ENCODE assay signal across 8 cellular contexts in genomic region chr12:120468271-120468845, GRCh38. TPM values are rescaled to one million over a fixed set of nuclear protein-coding genes. Genes with fewer than 3 reads are reported as not detected.
DNase-seq lines count a peak whose midpoint lies in the region; ATAC-seq and TF ChIP-seq lines count a peak whose summit lies in the region.

No MANE protein-coding gene starts in this region.

- DNase-seq in AG04449 (ENCODE audit: low read depth, low spot score) (no peak), NCI-H226 (peak; percentile 27), heart right ventricle (peak; percentile 17 to 20), progenitor cell of endocrine pancreas (ENCODE audit: low spot score, unreplicated experiment) (peak; percentile 24), NCI-H1694 treated with DMSO at 0.1 percent for 48 hours (lab: John Stamatoyannopoulos, UW) (no peak)
- DNase-seq in activated naive CD4-positive, alpha-beta T cell treated with anti-CD3 and anti-CD28 coated beads, Interleukin-2, amount 50 U/mL, for 16 hours: peak; percentile 15

- peak overlapping the region; percentile 87 for H3K4me3 Mint-ChIP-seq in progenitor cell of endocrine pancreas (ENCODE audit: low read depth)

- H3K27ac Mint-ChIP-seq in progenitor cell of endocrine pancreas: peak overlapping the region; percentile 95

- TF ChIP-seq CTCF in AG04449 (IDR thresholded peaks at IDR 0.05; ENCODE audit: insufficient read depth, low read length, missing control alignments) (no peak), GM12875 (IDR thresholded peaks at IDR 0.05; ENCODE audit: borderline replicate concordance, insufficient read depth, low read depth, low read length) (no peak), heart right ventricle (IDR thresholded peaks at IDR 0.05) (no peak), progenitor cell of endocrine pancreas (IDR thresholded peaks at IDR 0.05; ENCODE audit: unreplicated experiment) (no peak)

- no peaks in the 10 kb centered on the region for H3K27me3 ChIP-seq in heart right ventricle

- peaks cover 19% of the 10 kb centered on the region for H3K4me1 Mint-ChIP-seq in progenitor cell of endocrine pancreas (ENCODE audit: low read depth)

- peaks cover 2 to 52% (median 36%) of the 10 kb centered on the region in 9 donors for H3K4me1 ChIP-seq in heart right ventricle

- H3K9me3 ChIP-seq in heart right ventricle: no peaks in the 10 kb centered on the region

- no peaks in the 10 kb centered on the region for H3K27me3 Mint-ChIP-seq in progenitor cell of endocrine pancreas

- POLR2A ChIA-PET in AG04449 (lab: Yijun Ruan, JAX): interaction anchor here (0.7 to 1.3 kb wide), 2 partner anchors 24 to 27 kb away, joined by 3 to 4 read pairs; partner anchors contain the start of gene DYNLL1

- peaks cover 23% of the 10 kb centered on the region for H3K36me3 Mint-ChIP-seq in progenitor cell of endocrine pancreas (ENCODE audit: insufficient read depth)

- H3K9me3 Mint-ChIP-seq in progenitor cell of endocrine pancreas (ENCODE audit: low read depth): no peaks in the 10 kb centered on the region

- H3K4me3 ChIP-seq in AG04449 (ENCODE audit: low read depth, low read length) (peak overlapping the region; percentile 96), GM12875 (ENCODE audit: low read depth, low read length) (peak overlapping the region; percentile 96), heart right ventricle (peak overlapping the region; percentile 70 to 99 (median 92))

- 3 to 5% methylated on average over 23 of the region's 23 CpGs for WGBS in heart right ventricle, 2 donors

- CTCF ChIA-PET in AG04449 (lab: Yijun Ruan, JAX): interaction anchor here (1.1 to 13.2 kb wide), 11 partner anchors 10 to 240 kb away, joined by 3 to 242 read pairs (median 6); partner anchors contain the start of genes DYNLL1, GATC, SIRT4 and TRIAP1

- H3K27ac ChIP-seq in heart right ventricle: peak overlapping the region; percentile 70 to 97 (median 95)

- intact Hi-C loops in heart right ventricle (cut with DNase I): no loop called here

- H3K36me3 ChIP-seq in heart right ventricle: peaks cover 0 to 45% (median 23%) of the 10 kb centered on the region in 9 donors

- ATAC-seq in heart right ventricle (peak in 4 of 8 donors; percentile 0 to 15 (median 4)), GM19467 (IDR thresholded peaks at IDR 0.05; ENCODE audit: unreplicated experiment) (no peak)

RNA-seq across cellular contexts. Expression of gene SRSF9, which starts 1.2 kb away (rescaled TPM):
- total RNA-seq in heart right ventricle (10 to 100 TPM; 25.4 to 54.7 (median 32.0) TPM), progenitor cell of endocrine pancreas (282 and 286 TPM in 2 replicates)
- 10 to 100 TPM; 29.8 to 42.9 TPM for polyA plus RNA-seq in heart right ventricle

RNA-seq across cellular contexts. Expression of gene GATC, which starts 22.1 kb away (rescaled TPM):
- total RNA-seq in heart right ventricle: 10 to 100 TPM in 7 of 10 donors, 1 to 10 TPM in 3; 6.4 to 17.0 (median 11.1) TPM
- polyA plus RNA-seq in heart right ventricle: 1 to 10 TPM; 6.0 to 7.3 TPM
- total RNA-seq in progenitor cell of endocrine pancreas: 28.0 and 30.9 TPM in 2 replicates

RNA-seq across cellular contexts. Expression of gene TRIAP1, which starts 22.2 kb away (rescaled TPM):
- total RNA-seq in heart right ventricle (10 to 100 TPM; 10.1 to 18.4 (median 13.0) TPM), progenitor cell of endocrine pancreas (32.4 and 33.5 TPM in 2 replicates)
- 10 to 100 TPM; 12.0 to 28.9 TPM for polyA plus RNA-seq in heart right ventricle

RNA-seq across cellular contexts. Expression of gene DYNLL1, which starts 27.6 kb away (rescaled TPM):
- total RNA-seq in heart right ventricle: 100 to 1,000 TPM in 9 of 10 donors, 10 to 100 TPM in 1; 94.0 to 227 (median 120) TPM
- polyA plus RNA-seq in heart right ventricle: 100 to 1,000 TPM; 136 to 352 TPM
- total RNA-seq in progenitor cell of endocrine pancreas: 356 and 386 TPM in 2 replicates

RNA-seq across cellular contexts. Expression of gene COX6A1, which starts 30.4 kb away (rescaled TPM):
- 100 to 1,000 TPM; 101 to 180 (median 151) TPM for total RNA-seq in heart right ventricle
- polyA plus RNA-seq in heart right ventricle: 100 to 1,000 TPM; 531 to 859 TPM
- total RNA-seq in progenitor cell of endocrine pancreas: 318 and 343 TPM in 2 replicates

Comparison
In these comparisons a context has a peak if more than half of its experiments do, and no peak if none do; other contexts are left out.
1. DNase-seq: peak in NCI-H226 (single experiment), activated naive CD4-positive, alpha-beta T cell treated with anti-CD3 and anti-CD28 coated beads, Interleukin-2, amount 50 U/mL, for 16 hours (single experiment), heart right ventricle (2 of 2) and progenitor cell of endocrine pancreas (single experiment); none in AG04449 (single experiment) and NCI-H1694 treated with DMSO at 0.1 percent for 48 hours (single experiment).
2. Peak in every context shown above with its lines, with median percentiles within 50 percentile points of each other: H3K4me3 ChIP-seq.